In the genomic region with DNA sequence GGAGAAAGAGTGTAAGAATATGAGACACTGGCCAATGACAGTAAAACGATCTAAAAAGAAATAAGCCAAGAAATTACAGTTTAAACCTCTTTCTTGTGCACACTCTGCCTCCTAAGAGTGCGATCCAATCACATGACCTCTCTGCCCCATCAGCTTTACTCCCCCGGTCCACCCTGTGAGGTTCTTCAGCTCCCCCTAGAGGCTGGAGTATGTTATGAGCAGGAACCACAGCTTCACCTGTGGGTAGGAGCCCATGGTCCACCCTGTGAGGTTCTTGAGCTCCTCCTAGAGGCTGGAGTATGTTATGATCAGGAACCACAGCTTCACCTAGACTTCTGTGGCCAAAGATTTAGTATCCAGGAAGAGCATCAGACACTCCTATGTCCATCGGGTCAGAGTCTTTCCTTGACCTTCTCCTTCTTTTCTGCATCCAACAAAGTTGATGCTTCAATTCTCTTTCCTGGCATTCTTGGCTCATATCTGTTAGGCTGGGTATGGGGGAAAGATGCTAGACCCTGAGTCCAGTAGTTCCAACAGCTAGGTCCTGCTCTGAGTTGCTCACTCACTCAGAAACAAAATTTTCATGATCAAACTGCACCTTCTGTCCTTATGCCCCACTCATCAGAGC, we compare ENCODE assay signal across 8 cellular contexts.
DNase-seq lines count a peak whose midpoint lies in the region; ATAC-seq and TF ChIP-seq lines count a peak whose summit lies in the region.

No MANE protein-coding gene starts in this region.

- peak; percentile 88 for TF ChIP-seq CTCF in foreskin fibroblast (IDR thresholded peaks at IDR 0.05; ENCODE audit: low read depth, low read length)

- H3K36me3 ChIP-seq in trophoblast cell (ENCODE audit: control insufficient read depth in 1 of 2, insufficient read depth in 2 of 2, low read length in 2 of 2): no peaks in the 10 kb centered on the region

- peaks cover 12% of the 10 kb centered on the region for H3K27me3 Mint-ChIP-seq in activated CD4-positive, alpha-beta memory T cell treated with anti-CD3 and anti-CD28 coated beads for 36 hours

- no peak overlapping the region for H4K8ac ChIP-seq in trophoblast cell (ENCODE audit: low read depth, low read length)

- no peaks in the 10 kb centered on the region for H3K36me3 Mint-ChIP-seq in activated CD4-positive, alpha-beta memory T cell treated with anti-CD3 and anti-CD28 coated beads for 36 hours

- no peak overlapping the region for H3K4me2 ChIP-seq in trophoblast cell (ENCODE audit: low read length)

- no peaks in the 10 kb centered on the region for H3K9me3 ChIP-seq in trophoblast cell (ENCODE audit: insufficient read depth, low read depth, low read length)

- intact Hi-C loops in activated CD4-positive, alpha-beta memory T cell treated with anti-CD3 and anti-CD28 coated beads for 36 hours (cut with micrococcal nuclease): loop anchor here (1.0 kb wide), 1 partner anchor 215 kb away; no protein-coding TSS in a partner anchor

- no peak overlapping the region for H2AFZ ChIP-seq in trophoblast cell (ENCODE audit: insufficient read depth, low read length, poor library complexity)

- DNase-seq in EL (peak; percentile 82), NCI-H510A (lab: John Stamatoyannopoulos, UW) (peak; percentile 63), foreskin fibroblast (peak in 1 of 2 donors; percentile 22), trophoblast cell (peak; percentile 83 to 99)
- peak; percentile 73 for DNase-seq in activated CD4-positive, alpha-beta memory T cell treated with anti-CD3 and anti-CD28 coated beads for 36 hours
- no peak for DNase-seq in effector CD8-positive, alpha-beta T cell (lab: John Stamatoyannopoulos, UW)

- H3K4me3 ChIP-seq in foreskin fibroblast (ENCODE audit: low read depth in 1 of 2, low read length in 2 of 2) (no peak overlapping the region), trophoblast cell (ENCODE audit: low read depth, low read length) (no peak overlapping the region)

- H3K23ac ChIP-seq in trophoblast cell (ENCODE audit: low read length): no peak overlapping the region

- no peaks in the 10 kb centered on the region for H3K4me1 Mint-ChIP-seq in activated CD4-positive, alpha-beta memory T cell treated with anti-CD3 and anti-CD28 coated beads for 36 hours (ENCODE audit: low read depth)

- no peak overlapping the region for H4K12ac ChIP-seq in trophoblast cell (ENCODE audit: low read depth, low read length)

- no peaks in the 10 kb centered on the region for H3K79me1 ChIP-seq in trophoblast cell (ENCODE audit: low read length)

- H3K79me2 ChIP-seq in trophoblast cell (ENCODE audit: control insufficient read depth, insufficient read depth, low read length, poor library complexity): no peaks in the 10 kb centered on the region

- H2BK5ac ChIP-seq in trophoblast cell (ENCODE audit: low read depth, low read length, poor library complexity): no peak overlapping the region

- no peak overlapping the region for H3K27ac Mint-ChIP-seq in activated CD4-positive, alpha-beta memory T cell treated with anti-CD3 and anti-CD28 coated beads for 36 hours

- H3K9me3 Mint-ChIP-seq in activated CD4-positive, alpha-beta memory T cell treated with anti-CD3 and anti-CD28 coated beads for 36 hours: no peaks in the 10 kb centered on the region

- H3K4me3 Mint-ChIP-seq in activated CD4-positive, alpha-beta memory T cell treated with anti-CD3 and anti-CD28 coated beads for 36 hours: no peak overlapping the region

- no peak overlapping the region for H2BK120ac ChIP-seq in trophoblast cell (ENCODE audit: insufficient read depth, low read length, poor library complexity)

- H3K9ac ChIP-seq in trophoblast cell (ENCODE audit: low read length): no peak overlapping the region

- CTCF ChIA-PET in activated CD4-positive, alpha-beta memory T cell treated with anti-CD3 and anti-CD28 coated beads for 36 hours (lab: Charles Lee): interaction anchor here (0.7 to 10.5 kb wide), 32 partner anchors 10 to 285 kb away, joined by 3 to 157 read pairs (median 3); partner anchors contain the start of genes MINAR1 and TMED3

- H3K18ac ChIP-seq in trophoblast cell (ENCODE audit: low read length): no peak overlapping the region

- POLR2A ChIA-PET in activated CD4-positive, alpha-beta memory T cell treated with anti-CD3 and anti-CD28 coated beads for 36 hours (lab: Charles Lee): no interaction called here

- no peak overlapping the region for H4K91ac ChIP-seq in trophoblast cell (ENCODE audit: low read depth, low read length)

- H3K4ac ChIP-seq in trophoblast cell (ENCODE audit: low read depth, low read length): no peak overlapping the region

- H3K27ac ChIP-seq in trophoblast cell (ENCODE audit: low read depth, low read length): no peak overlapping the region

- no peaks in the 10 kb centered on the region for H3K4me1 ChIP-seq in trophoblast cell (ENCODE audit: control insufficient read depth in 1 of 2, insufficient read depth in 2 of 2, low read length in 2 of 2)

- no peak overlapping the region for H3K14ac ChIP-seq in trophoblast cell (ENCODE audit: low read length)

- no CpG with 5 or more reads among the region's 4 CpGs for WGBS in trophoblast cell (ENCODE audit: extremely low coverage, insufficient coverage, insufficient read length)

- peak; percentile 96 for ATAC-seq in GM21381 (IDR thresholded peaks at IDR 0.05; ENCODE audit: unreplicated experiment)
- ATAC-seq in HG03565 (IDR thresholded peaks at IDR 0.05; ENCODE audit: unreplicated experiment): peak; percentile 98

- no peaks in the 10 kb centered on the region for H3K27me3 ChIP-seq in trophoblast cell (ENCODE audit: insufficient read depth, low read length)

- no peak overlapping the region for H2AK5ac ChIP-seq in trophoblast cell (ENCODE audit: low read length)

- no peak overlapping the region for H2BK12ac ChIP-seq in trophoblast cell (ENCODE audit: low read length)
